ENCODE assay signal across 4 cellular contexts in the genomic region with DNA sequence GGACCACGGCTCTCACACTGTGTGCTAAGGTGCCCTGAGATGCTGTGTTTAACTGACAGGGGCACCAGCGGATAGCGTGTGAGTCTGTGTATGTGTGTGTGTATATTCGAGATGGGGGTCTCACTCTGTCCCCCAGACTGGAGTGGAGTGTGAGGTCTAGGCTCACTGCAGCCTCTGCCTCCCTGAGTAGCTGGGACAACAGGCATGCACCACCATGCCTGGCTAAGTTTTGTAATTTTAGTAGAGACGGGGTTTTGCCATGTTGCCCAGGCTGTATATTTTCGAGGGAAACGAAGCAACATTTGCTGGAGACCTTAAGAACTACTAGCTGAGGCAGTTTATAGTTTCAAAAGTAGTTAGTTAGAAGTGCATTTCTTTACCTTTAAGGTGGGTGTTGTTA. TPM values are rescaled to one million over a fixed set of nuclear protein-coding genes. Genes with fewer than 3 reads are reported as not detected.
"Had no signal": no experiment of that assay in that cellular context is flagged by ENCODE, and none has a peak within 500 bp of the region (broad histone marks: within the 10 kb centered on the region; RNA-seq: fewer than 3 reads in every experiment).

No MANE protein-coding gene starts in this region.

RNA-seq across cellular contexts. Expression of gene KCNJ18, which starts 32.7 kb away (rescaled TPM):
- total RNA-seq: LHCN-M2, M059J, MCF 10A, NCI-H460 had no signal
